14 cellular contexts compared by ENCODE assay signal in genomic region chr19:8458380-8458779, GRCh38. TPM values are rescaled to one million over a fixed set of nuclear protein-coding genes. Genes with fewer than 3 reads are reported as not detected.
DNase-seq lines count a peak whose midpoint lies in the region; ATAC-seq, FAIRE-seq and TF ChIP-seq lines count a peak whose summit lies in the region.
"Had no signal": no experiment of that assay in that cellular context is flagged by ENCODE, and none has a peak within 500 bp of the region (broad histone marks: within the 10 kb centered on the region; RNA-seq: fewer than 3 reads in every experiment).

No MANE protein-coding gene starts in this region.

- DNase-seq in A549 (ENCODE audit: low read depth in 1 of 2, low spot score in 1 of 2) = no peak
- no peak for DNase-seq in H9
- DNase-seq in chondrocyte (ENCODE audit: low spot score) = no peak
- no peak for DNase-seq in SKM-1 treated with dmso at 0.1 percent for 144 hours (lab: John Stamatoyannopoulos, UW; ENCODE audit: unreplicated experiment)
- DNase-seq in SHP77 treated with DMSO at 0.1 percent for 48 hours (lab: John Stamatoyannopoulos, UW) = no peak
- DNase-seq in T1000 (lab: John Stamatoyannopoulos, UW) = no peak
- no peak for DNase-seq in kidney
- DNase-seq: activated gamma-delta T cell treated with Interleukin-2 at 50 U/mL for 16 hours, cortex of kidney, NCI-H2171 had no signal

- H3K4me2 ChIP-seq in A549 = peak overlapping the region; percentile 73
- H3K4me2 ChIP-seq in H9 (ENCODE audit: insufficient read depth, insufficient read length, low read length) = no peak overlapping the region
- H3K4me2 ChIP-seq: KMS-11 had no signal

- no peak for FAIRE-seq in A549 (lab: Jason Lieb, UNC)
- FAIRE-seq in kidney (lab: Jason Lieb, UNC) = no peak
- FAIRE-seq: frontal cortex had no signal

- no peak overlapping the region for H3T11ph ChIP-seq in H9 (ENCODE audit: low read length)

- H3K9me3 Mint-ChIP-seq in H9 (no peaks in the 10 kb centered on the region), chondrocyte (ENCODE audit: low read depth) (no peaks in the 10 kb centered on the region), nephron (no peaks in the 10 kb centered on the region)

- no peak overlapping the region for H2BK12ac ChIP-seq in H9 (ENCODE audit: insufficient read length, low read depth, low read length)

- H3K4me3 ChIP-seq in A549 (no peak overlapping the region), kidney (ENCODE audit: low read length in 2 of 2) (no peak overlapping the region)

- H3K14ac ChIP-seq in H9 (ENCODE audit: insufficient read depth, low read length) = no peak overlapping the region

- no peak overlapping the region for H2BK15ac ChIP-seq in H9 (ENCODE audit: low read depth, low read length)

- H2AFZ ChIP-seq in H9 (ENCODE audit: low read length) = no peak overlapping the region

- no peak overlapping the region for H2BK120ac ChIP-seq in H9 (ENCODE audit: low read depth, low read length, poor library complexity, severe bottlenecking)

- H4K20me1 ChIP-seq in H9 (ENCODE audit: control insufficient read depth, insufficient read depth, insufficient read length) = no peaks in the 10 kb centered on the region

- no peak overlapping the region for H4K5ac ChIP-seq in H9 (ENCODE audit: insufficient read length, low read depth, low read length)

- no peak overlapping the region for H2BK20ac ChIP-seq in H9 (ENCODE audit: low read depth, low read length, poor library complexity, severe bottlenecking)

- peaks cover 88% of the 10 kb centered on the region for H3K79me2 ChIP-seq in H9 (ENCODE audit: insufficient read depth, low read length)

- peaks cover 75 to 78% of the 10 kb centered on the region in 2 experiments for H3K4me1 Mint-ChIP-seq in H9
- H3K4me1 Mint-ChIP-seq in chondrocyte (ENCODE audit: low read depth) = peaks cover 93% of the 10 kb centered on the region
- peaks cover 100% of the 10 kb centered on the region for H3K4me1 Mint-ChIP-seq in nephron

- TF ChIP-seq RAD21 in A549 (conservative IDR thresholded peaks at IDR 0.05 in 1 of 2, IDR thresholded peaks at IDR 0.05 in 1 of 2) = no peak

- H3K27ac Mint-ChIP-seq in H9 (peak overlapping the region in 2 of 3 experiments; percentile 79 to 88; a peak in 4 of 7 replicates), chondrocyte (ENCODE audit: unreplicated experiment) (peak overlapping the region; percentile 99), nephron (peak overlapping the region; percentile 80 to 91 (median 82))

- no peak for ATAC-seq in A549

- H3K9me3 ChIP-seq in A549 (no peaks in the 10 kb centered on the region), H9 (ENCODE audit: control insufficient read depth, low read depth, low read length) (no peaks in the 10 kb centered on the region), kidney (ENCODE audit: control insufficient read depth in 1 of 2, low read length in 2 of 2) (no peaks in the 10 kb centered on the region)

- peak overlapping the region in 1 of 2 experiments; percentile 58; a peak in 2 of 5 replicates for H3K4me3 Mint-ChIP-seq in H9
- H3K4me3 Mint-ChIP-seq in chondrocyte (ENCODE audit: unreplicated experiment) = no peak overlapping the region
- H3K4me3 Mint-ChIP-seq in nephron = peak overlapping the region in 1 of 3 experiments; percentile 26

- no peaks in the 10 kb centered on the region for H3K27me3 Mint-ChIP-seq in H9 (ENCODE audit: low read depth)
- no peaks in the 10 kb centered on the region for H3K27me3 Mint-ChIP-seq in chondrocyte (ENCODE audit: low read depth)
- no peaks in the 10 kb centered on the region for H3K27me3 Mint-ChIP-seq in nephron (ENCODE audit: low read depth)

- H3K4ac ChIP-seq in H9 (ENCODE audit: low read depth, low read length) = no peak overlapping the region

- no peaks in the 10 kb centered on the region for H3K23me2 ChIP-seq in H9 (ENCODE audit: insufficient read length, low read depth, low read length, poor library complexity, severe bottlenecking)

- H2BK5ac ChIP-seq in H9 (ENCODE audit: insufficient read length, low read length) = no peak overlapping the region

- TF ChIP-seq CTCF in A549 (IDR thresholded peaks at IDR 0.05) = no peak
- no peak for TF ChIP-seq CTCF in H9 (conservative IDR thresholded peaks at IDR 0.05)
- no peak for TF ChIP-seq CTCF in chondrocyte (IDR thresholded peaks at IDR 0.05)
- TF ChIP-seq CTCF in nephron (IDR thresholded peaks at IDR 0.05; ENCODE audit: unreplicated experiment in 3 of 3) = no peak
- no peak for TF ChIP-seq CTCF in kidney (IDR thresholded peaks at IDR 0.05; ENCODE audit: borderline replicate concordance, extremely low read depth, insufficient read depth)

- no peaks in the 10 kb centered on the region for H3K27me3 ChIP-seq in H9 (ENCODE audit: insufficient read depth, low read length)

- H4K91ac ChIP-seq in H9 (ENCODE audit: insufficient read length, low read depth, low read length) = no peak overlapping the region

- H4K8ac ChIP-seq in H9 (replicated peaks; ENCODE audit: insufficient read length, low read depth, low read length) = no peak overlapping the region

- no peak overlapping the region for H3K18ac ChIP-seq in H9 (ENCODE audit: insufficient read length, low read depth, low read length)

- peaks cover 11 to 20% of the 10 kb centered on the region in 2 donors for H3K36me3 ChIP-seq in kidney (ENCODE audit: control insufficient read depth in 1 of 2, insufficient read depth in 2 of 2, low read length in 2 of 2)

- H3K79me1 ChIP-seq in H9 (ENCODE audit: insufficient read depth, low read depth, low read length, poor library complexity, severe bottlenecking) = peaks cover 7% of the 10 kb centered on the region

- no peak for TF ChIP-seq EP300 in A549 (IDR thresholded peaks at IDR 0.05)

- WGBS in A549 (ENCODE audit: missing lambda C conversion rate) = 40% methylated on average over 5 of the region's 5 CpGs
- WGBS in H9 (ENCODE audit: extremely low coverage, insufficient read length, low lambda C conversion rate) = no CpG with 5 or more reads among the region's 5 CpGs

- peak overlapping the region; percentile 67 to 84; a peak in 5 of 6 replicates for H3K27ac ChIP-seq in A549
- no peak overlapping the region for H3K27ac ChIP-seq in H9 (ENCODE audit: insufficient read length, low read depth, low read length)
- no peak overlapping the region for H3K27ac ChIP-seq in kidney (ENCODE audit: low read depth in 2 of 2, low read length in 2 of 2)
- H3K27ac ChIP-seq: KMS-11 had no signal

- H3K4me1 ChIP-seq in A549 (peaks cover 70% of the 10 kb centered on the region), H9 (ENCODE audit: insufficient read depth, low read length) (peaks cover 2% of the 10 kb centered on the region; the same call in 1 of the 2 replicates), kidney (ENCODE audit: control insufficient read depth in 1 of 2, insufficient read depth in 1 of 2, low read depth in 1 of 2, low read length in 2 of 2) (peaks cover 29 to 57% of the 10 kb centered on the region in 2 donors)

- no peak overlapping the region for H2AK5ac ChIP-seq in H9 (ENCODE audit: insufficient read length, low read length)

- no peak for TF ChIP-seq POLR2A in A549 (IDR thresholded peaks at IDR 0.05; ENCODE audit: low read length)

- CTCF ChIA-PET in A549 (lab: Yijun Ruan, JAX) = interaction anchor here (1.0 kb wide), 1 partner anchor 47 kb away, joined by 3 read pairs; no protein-coding TSS in a partner anchor

- H3K56ac ChIP-seq in H9 (ENCODE audit: insufficient read length, low read depth, low read length) = no peak overlapping the region

- H3K36me3 Mint-ChIP-seq in H9 (ENCODE audit: insufficient read depth in 1 of 3, low read depth in 3 of 3) (peaks cover 27 to 70% (median 66%) of the 10 kb centered on the region in 3 experiments; a peak in 6 of 7 replicates), chondrocyte (ENCODE audit: low read depth) (peaks cover 8% of the 10 kb centered on the region), nephron (ENCODE audit: low read depth) (peaks cover 38% of the 10 kb centered on the region)

- intact Hi-C loops in kidney (cut with DNase I) = no loop called here

- POLR2A ChIA-PET in A549 (lab: Yijun Ruan, JAX) = interaction anchor here (1.0 kb wide), 1 partner anchor 14 kb away, joined by 3 read pairs; the partner anchor contains the start of gene HNRNPM

- H3K9ac ChIP-seq in H9 (ENCODE audit: extremely low read depth, insufficient read length, low read length) (no peak overlapping the region), kidney (ENCODE audit: low read length in 2 of 2) (peak overlapping the region in 1 of 2 donors; percentile 37)
- H3K9ac ChIP-seq: KMS-11 had no signal

- H3K23ac ChIP-seq in H9 (ENCODE audit: insufficient read length, low read depth, low read length) = no peak overlapping the region

RNA-seq across cellular contexts. Expression of gene HNRNPM, which starts 13.6 kb away (rescaled TPM):
- polyA plus RNA-seq in A549 (2011; rRNA removed) = 94.1 and 168 TPM in 2 replicates
- 354 and 442 TPM in 2 replicates for polyA plus RNA-seq in A549 (2012; cell fraction: cytosol; rRNA removed)
- 454 and 781 TPM in 2 replicates for polyA plus RNA-seq in A549 (2012; cell fraction: nucleus; rRNA removed)
- 334 to 352 TPM (median 348 TPM) in 3 replicates for polyA plus RNA-seq in A549 (2017; fragmentation: RNase III; extraction: RNeasy Plus Mini Kit Qiagen cat#74134 plus additional on column Dnase treatment)
- polyA minus RNA-seq in A549 (2011; rRNA and poly(A)+ RNA removed) = 44.2 and 49.0 TPM in 2 replicates
- total RNA-seq in H9 (2021) = 458 and 468 TPM in 2 replicates
- 111 to 185 TPM (median 116 TPM) in 3 replicates for total RNA-seq in chondrocyte
- 164 TPM for total RNA-seq in kidney
- 103 TPM for polyA plus RNA-seq in kidney (ENCODE audit: insufficient read depth, low read depth, low replicate concordance)

RNA-seq across cellular contexts. Expression of gene PRAM1, which starts 44.1 kb away (rescaled TPM):
- polyA plus RNA-seq in A549 (2011; rRNA removed) = 0.07 TPM in 1 of 2 replicates, not detected in the other
- 0.05 TPM in 2 replicates for polyA plus RNA-seq in A549 (2012; cell fraction: cytosol; rRNA removed)
- 0.49 and 0.56 TPM in 2 replicates for polyA plus RNA-seq in A549 (2012; cell fraction: nucleus; rRNA removed)
- 0.08 to 0.28 TPM (median 0.13 TPM) in 3 replicates for polyA plus RNA-seq in A549 (2017; fragmentation: RNase III; extraction: RNeasy Plus Mini Kit Qiagen cat#74134 plus additional on column Dnase treatment)
- not detected in 2 replicates for polyA minus RNA-seq in A549 (2011; rRNA and poly(A)+ RNA removed)
- 0.44 TPM in 2 replicates for total RNA-seq in H9 (2021)
- total RNA-seq in chondrocyte = 0.20 to 0.46 TPM in 2 of 3 replicates, not detected in the other
- 4.6 TPM for total RNA-seq in kidney
- polyA plus RNA-seq in kidney (ENCODE audit: insufficient read depth, low read depth, low replicate concordance) = 0.99 TPM
- total RNA-seq: frontal cortex, RPMI7951 had no signal

RNA-seq across cellular contexts. Expression of gene MARCHF2, which starts 45.3 kb away (rescaled TPM):
- polyA plus RNA-seq in A549 (2011; rRNA removed) (12.4 and 12.8 TPM in 2 replicates), A549 (2017; fragmentation: RNase III; extraction: RNeasy Plus Mini Kit Qiagen cat#74134 plus additional on column Dnase treatment) (13.1 to 15.3 TPM (median 13.2 TPM) in 3 replicates), kidney (ENCODE audit: insufficient read depth, low read depth, low replicate concordance) (46.5 TPM)
- 20.7 and 33.3 TPM in 2 replicates for polyA plus RNA-seq in A549 (2012; cell fraction: cytosol; rRNA removed)
- 33.1 and 33.6 TPM in 2 replicates for polyA plus RNA-seq in A549 (2012; cell fraction: nucleus; rRNA removed)
- 16.7 and 27.6 TPM in 2 replicates for polyA minus RNA-seq in A549 (2011; rRNA and poly(A)+ RNA removed)
- total RNA-seq in H9 (2021) (23.1 and 27.5 TPM in 2 replicates), chondrocyte (35.0 to 42.5 TPM (median 37.5 TPM) in 3 replicates), kidney (48.4 TPM)

RNA-seq across cellular contexts. Expression of gene ZNF414, which starts 55.6 kb away (rescaled TPM):
- polyA plus RNA-seq in A549 (2011; rRNA removed) (2.8 and 3.3 TPM in 2 replicates), A549 (2017; fragmentation: RNase III; extraction: RNeasy Plus Mini Kit Qiagen cat#74134 plus additional on column Dnase treatment) (20.0 to 22.1 TPM (median 21.5 TPM) in 3 replicates), kidney (ENCODE audit: insufficient read depth, low read depth, low replicate concordance) (20.4 TPM)
- polyA plus RNA-seq in A549 (2012; cell fraction: cytosol; rRNA removed) = 16.0 and 17.8 TPM in 2 replicates
- polyA plus RNA-seq in A549 (2012; cell fraction: nucleus; rRNA removed) = 23.4 and 38.8 TPM in 2 replicates
- polyA minus RNA-seq in A549 (2011; rRNA and poly(A)+ RNA removed) = 0.99 and 4.4 TPM in 2 replicates
- total RNA-seq in H9 (2021) (29.3 and 38.1 TPM in 2 replicates), chondrocyte (22.0 to 26.8 TPM (median 25.3 TPM) in 3 replicates), kidney (29.6 TPM)

Comparison
In these comparisons a context has a peak if more than half of its experiments do, and no peak if none do; other contexts are left out.
1. H3K27ac ChIP-seq: peak in A549 (2 of 2); none in H9 (single experiment) and kidney (0 of 2).
2. Peak in every context shown above with its lines, with median percentiles within 50 percentile points of each other: H3K27ac Mint-ChIP-seq.